Comparison of ENCODE assay signal across 10 cellular contexts in genomic region chr4:94412019-94413017, GRCh38. TPM values are rescaled to one million over a fixed set of nuclear protein-coding genes. Genes with fewer than 3 reads are reported as not detected.
DNase-seq lines count a peak whose midpoint lies in the region; ATAC-seq and TF ChIP-seq lines count a peak whose summit lies in the region.
"Had no signal": no experiment of that assay in that cellular context is flagged by ENCODE, and none has a peak within 500 bp of the region (broad histone marks: within the 10 kb centered on the region; RNA-seq: fewer than 3 reads in every experiment).

No MANE protein-coding gene starts in this region.

- H3K4me3 Mint-ChIP-seq in T-cell, result no peak overlapping the region
- H3K4me3 Mint-ChIP-seq: activated CD4-positive, alpha-beta memory T cell treated with anti-CD3 and anti-CD28 coated beads, Interleukin-2, amount 10 ng/mL, durations not matched to agents 7 days and 5 days had no signal

- peaks cover 0 to 3% (median 0%) of the 10 kb centered on the region in 3 donors for H3K9me3 Mint-ChIP-seq in T-cell
- H3K9me3 Mint-ChIP-seq: activated CD4-positive, alpha-beta memory T cell treated with anti-CD3 and anti-CD28 coated beads, Interleukin-2, amount 10 ng/mL, durations not matched to agents 7 days and 5 days had no signal

- no peak overlapping the region for H3K27ac Mint-ChIP-seq in T-cell
- H3K27ac Mint-ChIP-seq: activated CD4-positive, alpha-beta memory T cell treated with anti-CD3 and anti-CD28 coated beads, Interleukin-2, amount 10 ng/mL, durations not matched to agents 7 days and 5 days had no signal

- H3K4me1 Mint-ChIP-seq in T-cell, result no peaks in the 10 kb centered on the region
- H3K4me1 Mint-ChIP-seq: activated CD4-positive, alpha-beta memory T cell treated with anti-CD3 and anti-CD28 coated beads, Interleukin-2, amount 10 ng/mL, durations not matched to agents 7 days and 5 days had no signal

- H3K27me3 Mint-ChIP-seq in T-cell, result peaks cover 29 to 30% of the 10 kb centered on the region in 2 donors

- ATAC-seq in T-cell (replicated peaks in 1 of 4) (no peak), HG02759 (IDR thresholded peaks at IDR 0.05; ENCODE audit: unreplicated experiment) (no peak)

- peak; percentile 68 for DNase-seq in GM03348 (ENCODE audit: low spot score)
- peak; percentile 60 for DNase-seq in RWPE1 (ENCODE audit: low spot score)
- DNase-seq in fibroblast of the conjunctiva (ENCODE audit: low read depth), result peak; percentile 24
- peak; percentile 97 for DNase-seq in renal cortical epithelial cell (ENCODE audit: low read depth)
- no peak for DNase-seq in SKM-1 treated with dmso at 0.1 percent for 144 hours (lab: John Stamatoyannopoulos, UW; ENCODE audit: unreplicated experiment)
- no peak for DNase-seq in T-cell
- no peak for DNase-seq in stimulated activated CD8-positive, alpha-beta memory T cell treated with anti-CD3 and anti-CD28 coated beads, Interleukin-4, amount 100 ng/mL, for 48 hours
- DNase-seq: activated CD4-positive, alpha-beta memory T cell treated with anti-CD3 and anti-CD28 coated beads, Interleukin-2, amount 10 ng/mL, durations not matched to agents 7 days and 5 days; esophagus squamous epithelium had no signal

- POLR2A ChIA-PET in RWPE1 (lab: Yijun Ruan, JAX; ENCODE audit: low non-redundant PET) (no interaction called here), T-cell (lab: Charles Lee) (no interaction called here)

- CTCF ChIA-PET in RWPE1 (lab: Yijun Ruan, JAX) (no interaction called here), T-cell (lab: Charles Lee) (interaction anchor here in 1 of 2 donors (0.7 kb wide), 1 partner anchor 7 kb away, joined by 3 read pairs; no protein-coding TSS in a partner anchor)

- no peak overlapping the region; the same call in 1 of the 2 replicates for H3K27ac ChIP-seq in RWPE1

- H3K36me3 Mint-ChIP-seq in T-cell, result no peaks in the 10 kb centered on the region

- no peak for TF ChIP-seq CTCF in RWPE1 (conservative IDR thresholded peaks at IDR 0.05; ENCODE audit: low read depth)

RNA-seq across cellular contexts. Expression of gene PDLIM5, which starts 39.4 kb away (rescaled TPM):
- total RNA-seq in renal cortical epithelial cell (58.0 and 96.0 TPM in 2 replicates), T-cell (10 to 100 TPM; 27.1 to 32.0 (median 29.6) TPM)

Comparison
In these comparisons a context has a peak if more than half of its experiments do, and no peak if none do; other contexts are left out.
1. DNase-seq: peak in GM03348 (single experiment), RWPE1 (single experiment), fibroblast of the conjunctiva (single experiment) and renal cortical epithelial cell (single experiment); none in SKM-1 treated with dmso at 0.1 percent for 144 hours (single experiment), T-cell (0 of 34) and stimulated activated CD8-positive, alpha-beta memory T cell treated with anti-CD3 and anti-CD28 coated beads, Interleukin-4, amount 100 ng/mL, for 48 hours (single experiment).